Comparison of ENCODE assay signal across 11 cellular contexts in the genomic region with DNA sequence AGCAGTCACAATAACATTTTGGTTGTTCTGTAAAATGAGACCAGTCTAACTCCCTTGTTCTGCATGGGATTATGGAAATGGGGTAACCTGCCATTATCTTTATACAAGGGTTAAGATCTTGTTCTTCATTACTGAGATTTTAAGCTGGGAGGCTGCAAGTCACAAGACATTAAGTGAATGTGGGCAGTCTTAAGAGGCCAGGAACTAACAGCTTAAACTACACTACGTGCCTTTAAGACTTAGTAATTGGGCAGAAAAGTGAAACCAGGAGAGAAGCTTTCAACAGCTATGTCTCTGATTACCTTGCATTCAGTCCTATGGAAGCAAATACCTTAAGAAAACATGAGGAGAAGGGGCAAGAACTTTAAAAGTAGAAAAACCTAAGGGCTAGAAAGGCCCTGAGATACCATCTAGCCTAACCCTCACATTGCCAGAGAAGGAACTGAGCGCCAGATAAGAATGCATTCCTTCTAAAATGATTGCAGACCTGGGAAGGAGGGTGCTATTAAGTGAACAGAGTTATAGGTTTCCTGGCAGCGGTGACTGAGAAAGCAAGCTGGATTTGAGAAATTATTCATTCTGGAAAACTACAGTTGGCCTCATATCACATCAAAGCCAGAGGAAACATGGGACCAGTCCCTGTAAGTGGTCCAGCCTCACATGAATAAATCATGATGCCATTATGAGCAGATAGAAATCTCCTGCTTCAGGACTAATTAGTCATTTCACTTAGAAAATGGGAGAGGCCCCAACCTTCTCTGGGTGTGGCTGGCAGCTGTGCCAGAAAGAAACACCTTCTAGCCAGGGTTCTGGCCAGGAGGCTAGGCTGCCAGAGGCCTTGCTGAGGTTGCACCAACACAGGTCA. TPM values are rescaled to one million over a fixed set of nuclear protein-coding genes. Genes with fewer than 3 reads are reported as not detected.
DNase-seq lines count a peak whose midpoint lies in the region; ATAC-seq and TF ChIP-seq lines count a peak whose summit lies in the region.
"Had no signal": no experiment of that assay in that cellular context is flagged by ENCODE, and none has a peak within 500 bp of the region (broad histone marks: within the 10 kb centered on the region; RNA-seq: fewer than 3 reads in every experiment).

No MANE protein-coding gene starts in this region.

- DNase-seq in activated CD8-positive, alpha-beta T cell treated with anti-CD3 and anti-CD28 coated beads for 36 hours: peak; percentile 22
- no peak for DNase-seq in activated CD8-positive, alpha-beta T cell treated with anti-CD3 and anti-CD28 coated beads, Interleukin-2, amount 10 ng/mL, durations not matched to agents 7 days and 5 days
- peak in 1 of 3 donors; percentile 74 for DNase-seq in Peyer's patch
- DNase-seq in hepatocyte (ENCODE audit: low spot score): no peak
- DNase-seq in stimulated activated CD8-positive, alpha-beta memory T cell treated with anti-CD3 and anti-CD28 coated beads, Interleukin-4, amount 100 ng/mL, for 48 hours: peak; percentile 43
- no peak for DNase-seq in GOT3 (lab: John Stamatoyannopoulos, UW)
- no peak for DNase-seq in NCI-H1436 (lab: John Stamatoyannopoulos, UW)
- DNase-seq: naive B cell, NCI-H2081 had no signal

- peaks cover 37% of the 10 kb centered on the region for H3K4me1 Mint-ChIP-seq in activated CD8-positive, alpha-beta T cell treated with anti-CD3 and anti-CD28 coated beads for 36 hours (ENCODE audit: low read depth)
- peaks cover 39% of the 10 kb centered on the region for H3K4me1 Mint-ChIP-seq in activated CD8-positive, alpha-beta T cell treated with anti-CD3 and anti-CD28 coated beads, Interleukin-2, amount 10 ng/mL, durations not matched to agents 7 days and 5 days (ENCODE audit: low read depth)

- POLR2A ChIA-PET in activated CD8-positive, alpha-beta T cell treated with anti-CD3 and anti-CD28 coated beads for 36 hours (lab: Charles Lee): interaction anchor here (0.8 kb wide), 1 partner anchor 13 kb away, joined by 3 read pairs; no protein-coding TSS in a partner anchor
- POLR2A ChIA-PET in activated CD8-positive, alpha-beta T cell treated with anti-CD3 and anti-CD28 coated beads, Interleukin-2, amount 10 ng/mL, durations not matched to agents 7 days and 5 days (lab: Charles Lee): interaction anchor here (0.8 kb wide), 1 partner anchor 27 kb away, joined by 3 read pairs; no protein-coding TSS in a partner anchor

- ATAC-seq in activated CD8-positive, alpha-beta T cell treated with anti-CD3 and anti-CD28 coated beads for 36 hours: no peak
- no peak for ATAC-seq in activated CD8-positive, alpha-beta T cell treated with anti-CD3 and anti-CD28 coated beads, Interleukin-2, amount 10 ng/mL, durations not matched to agents 7 days and 5 days
- ATAC-seq in HG02642 (IDR thresholded peaks at IDR 0.05; ENCODE audit: poor library complexity, unreplicated experiment): no peak

- intact Hi-C loops in activated CD8-positive, alpha-beta T cell treated with anti-CD3 and anti-CD28 coated beads for 36 hours (cut with micrococcal nuclease): no loop called here

- no peaks in the 10 kb centered on the region for H3K9me3 Mint-ChIP-seq in activated CD8-positive, alpha-beta T cell treated with anti-CD3 and anti-CD28 coated beads for 36 hours
- H3K9me3 Mint-ChIP-seq in activated CD8-positive, alpha-beta T cell treated with anti-CD3 and anti-CD28 coated beads, Interleukin-2, amount 10 ng/mL, durations not matched to agents 7 days and 5 days (ENCODE audit: insufficient read depth): no peaks in the 10 kb centered on the region
- H3K9me3 Mint-ChIP-seq: naive B cell had no signal

- H3K27me3 ChIP-seq in Peyer's patch: no peaks in the 10 kb centered on the region
- H3K27me3 ChIP-seq in hepatocyte: no peaks in the 10 kb centered on the region
- H3K27me3 ChIP-seq: BLaER1 had no signal

- no peak overlapping the region for H3K27ac Mint-ChIP-seq in activated CD8-positive, alpha-beta T cell treated with anti-CD3 and anti-CD28 coated beads for 36 hours
- no peak overlapping the region for H3K27ac Mint-ChIP-seq in activated CD8-positive, alpha-beta T cell treated with anti-CD3 and anti-CD28 coated beads, Interleukin-2, amount 10 ng/mL, durations not matched to agents 7 days and 5 days

- CTCF ChIA-PET in activated CD8-positive, alpha-beta T cell treated with anti-CD3 and anti-CD28 coated beads for 36 hours (lab: Charles Lee): interaction anchor here (0.7 to 1.6 kb wide), 2 partner anchors 12 to 33 kb away, joined by 4 to 7 read pairs; a partner anchor contains a TSS
- CTCF ChIA-PET in activated CD8-positive, alpha-beta T cell treated with anti-CD3 and anti-CD28 coated beads, Interleukin-2, amount 10 ng/mL, durations not matched to agents 7 days and 5 days (lab: Charles Lee): interaction anchor here (1.0 to 1.2 kb wide), 3 partner anchors 9 to 33 kb away, joined by 3 to 7 read pairs (median 5); a partner anchor contains a TSS

- no peak overlapping the region for H2AFZ ChIP-seq in hepatocyte

- peak overlapping the region; percentile 11 for H3K4me2 ChIP-seq in hepatocyte
- H3K4me2 ChIP-seq: BLaER1 had no signal

- no peak overlapping the region for H3K4me3 Mint-ChIP-seq in activated CD8-positive, alpha-beta T cell treated with anti-CD3 and anti-CD28 coated beads for 36 hours
- H3K4me3 Mint-ChIP-seq in activated CD8-positive, alpha-beta T cell treated with anti-CD3 and anti-CD28 coated beads, Interleukin-2, amount 10 ng/mL, durations not matched to agents 7 days and 5 days: no peak overlapping the region
- H3K4me3 Mint-ChIP-seq: naive B cell had no signal

- 41% methylated on average over 3 of the region's 3 CpGs for WGBS in hepatocyte (ENCODE audit: low lambda C conversion rate, missing lambda C conversion rate)

- H3K79me2 ChIP-seq in hepatocyte: no peaks in the 10 kb centered on the region

- H3K4me3 ChIP-seq in Peyer's patch: no peak overlapping the region
- no peak overlapping the region for H3K4me3 ChIP-seq in hepatocyte
- H3K4me3 ChIP-seq: BLaER1 had no signal

- H3K4me1 ChIP-seq in Peyer's patch (peaks cover 0 to 53% (median 19%) of the 10 kb centered on the region in 4 donors), hepatocyte (ENCODE audit: insufficient read depth) (peaks cover 30% of the 10 kb centered on the region)

- no peaks in the 10 kb centered on the region for H3K36me3 Mint-ChIP-seq in activated CD8-positive, alpha-beta T cell treated with anti-CD3 and anti-CD28 coated beads for 36 hours (ENCODE audit: low read depth)
- H3K36me3 Mint-ChIP-seq in activated CD8-positive, alpha-beta T cell treated with anti-CD3 and anti-CD28 coated beads, Interleukin-2, amount 10 ng/mL, durations not matched to agents 7 days and 5 days (ENCODE audit: low read depth): no peaks in the 10 kb centered on the region
- H3K36me3 Mint-ChIP-seq: naive B cell had no signal

- H3K36me3 ChIP-seq in Peyer's patch (no peaks in the 10 kb centered on the region), hepatocyte (replicated peaks; ENCODE audit: insufficient read depth, low read depth) (no peaks in the 10 kb centered on the region)
- H3K36me3 ChIP-seq: BLaER1 had no signal

- no peaks in the 10 kb centered on the region for H3K27me3 Mint-ChIP-seq in activated CD8-positive, alpha-beta T cell treated with anti-CD3 and anti-CD28 coated beads for 36 hours
- H3K27me3 Mint-ChIP-seq in activated CD8-positive, alpha-beta T cell treated with anti-CD3 and anti-CD28 coated beads, Interleukin-2, amount 10 ng/mL, durations not matched to agents 7 days and 5 days (ENCODE audit: low read depth): peaks cover 3% of the 10 kb centered on the region
- H3K27me3 Mint-ChIP-seq: naive B cell had no signal

- H3K9me2 ChIP-seq in hepatocyte (replicated peaks; ENCODE audit: insufficient read depth): no peaks in the 10 kb centered on the region

- no peaks in the 10 kb centered on the region for H3K9me3 ChIP-seq in Peyer's patch
- H3K9me3 ChIP-seq in hepatocyte (ENCODE audit: low read depth): no peaks in the 10 kb centered on the region
- H3K9me3 ChIP-seq: BLaER1 had no signal

- H4K20me1 ChIP-seq in hepatocyte (ENCODE audit: insufficient read depth, poor library complexity, severe bottlenecking): no peaks in the 10 kb centered on the region
- H4K20me1 ChIP-seq: BLaER1 had no signal

- TF ChIP-seq POLR2A in Peyer's patch (IDR thresholded peaks at IDR 0.05): no peak

- TF ChIP-seq CTCF in activated CD8-positive, alpha-beta T cell treated with anti-CD3 and anti-CD28 coated beads for 36 hours (IDR thresholded peaks at IDR 0.05): no peak
- TF ChIP-seq CTCF in Peyer's patch (IDR thresholded peaks at IDR 0.05): no peak
- TF ChIP-seq CTCF in hepatocyte (IDR thresholded peaks at IDR 0.05; ENCODE audit: poor library complexity): no peak

- H3K27ac ChIP-seq in Peyer's patch (peak overlapping the region; percentile 34 to 90 (median 54)), hepatocyte (peak overlapping the region; percentile 39)
- H3K27ac ChIP-seq: BLaER1 had no signal

RNA-seq across cellular contexts. Expression of a gene that starts 32.9 kb away (rescaled TPM):
- total RNA-seq in activated CD8-positive, alpha-beta T cell treated with anti-CD3 and anti-CD28 coated beads for 36 hours: 1 to 10 TPM; 1.2 to 1.5 TPM
- 1 to 10 TPM; 1.3 to 1.5 TPM for total RNA-seq in activated CD8-positive, alpha-beta T cell treated with anti-CD3 and anti-CD28 coated beads, Interleukin-2, amount 10 ng/mL, durations not matched to agents 7 days and 5 days
- total RNA-seq in Peyer's patch (100 to 1,000 TPM in 2 of 4 donors, 10 to 100 TPM in 2; 64.6 to 189 (median 125) TPM), hepatocyte (4.9 and 7.3 TPM in 2 replicates)
- 4.4 and 5.1 TPM in 2 replicates for polyA plus RNA-seq in hepatocyte

Comparison
In these comparisons a context has a peak if more than half of its experiments do, and no peak if none do; other contexts are left out.
1. DNase-seq: peak in activated CD8-positive, alpha-beta T cell treated with anti-CD3 and anti-CD28 coated beads for 36 hours (single experiment) and stimulated activated CD8-positive, alpha-beta memory T cell treated with anti-CD3 and anti-CD28 coated beads, Interleukin-4, amount 100 ng/mL, for 48 hours (single experiment); none in activated CD8-positive, alpha-beta T cell treated with anti-CD3 and anti-CD28 coated beads, Interleukin-2, amount 10 ng/mL, durations not matched to agents 7 days and 5 days (single experiment), hepatocyte (single experiment), GOT3 (single experiment) and NCI-H1436 (single experiment).